ENCODE assay signal across 20 cellular contexts in genomic region chr7:84231157-84231556, GRCh38. TPM values are rescaled to one million over a fixed set of nuclear protein-coding genes. Genes with fewer than 3 reads are reported as not detected.
A peak's percentile ranks its signal among the peaks of the same experiment; 100 is the strongest.
DNase-seq lines count a peak whose midpoint lies in the region; ATAC-seq and TF ChIP-seq lines count a peak whose summit lies in the region.
"Had no signal": no experiment of that assay in that cellular context is flagged by ENCODE, and none has a peak within 500 bp of the region (broad histone marks: within the 10 kb centered on the region; RNA-seq: fewer than 3 reads in every experiment).

No MANE protein-coding gene starts in this region.

- no peaks in the 10 kb centered on the region for H3K27me3 ChIP-seq in HCT116 (ENCODE audit: insufficient read depth, low read length)
- H3K27me3 ChIP-seq: adrenal gland, BLaER1, Peyer's patch, thyroid gland had no signal

- no TSS peak for BruUV-seq in HCT116 (replicated peaks; lab: Mats Ljungman, UMichigan)

- no peaks in the 10 kb centered on the region for H3K36me3 ChIP-seq in HCT116 (ENCODE audit: control insufficient read depth in 1 of 2, insufficient read depth in 2 of 2, low read length in 2 of 2)
- H3K36me3 ChIP-seq: adrenal gland, BLaER1, Peyer's patch, thyroid gland had no signal

- intact Hi-C loops in HCT116 (cut with micrococcal nuclease) = no loop called here

- RAD21 ChIA-PET in HCT116 (lab: Charles Lee; ENCODE audit: low non-redundant PET in 1 of 2, low total read pairs in 2 of 2, uncharacterized antibody in 2 of 2, unreplicated experiment in 2 of 2) = no interaction called here

- no peak for TF ChIP-seq RAD21 in HCT116 (IDR thresholded peaks at IDR 0.05; ENCODE audit: low read depth)

- POLR2A ChIA-PET in HCT116 (lab: Charles Lee) = no interaction called here

- ATAC-seq in HCT116 (no peak), HG03095 (IDR thresholded peaks at IDR 0.05; ENCODE audit: unreplicated experiment) (no peak)
- ATAC-seq: activated CD8-positive, alpha-beta T cell treated with anti-CD3 and anti-CD28 coated beads for 36 hours; K562 had no signal

- peaks cover 0 to 15% of the 10 kb centered on the region in 2 experiments; a peak in 2 of 4 replicates for H3K4me1 ChIP-seq in HCT116 (ENCODE audit: control insufficient read depth in 1 of 2, insufficient read depth in 2 of 2, low read length in 2 of 2)
- H3K4me1 ChIP-seq: BLaER1, Peyer's patch, thyroid gland had no signal

- DNase-seq in HCT116 (ENCODE audit: low read depth, low spot score) = no peak
- DNase-seq in amniotic epithelial cell (ENCODE audit: low read depth) = peak; percentile 77
- peak; percentile 56 for DNase-seq in fibroblast of villous mesenchyme (ENCODE audit: low read depth)
- peak; percentile 14 for DNase-seq in stromal cell of bone marrow (ENCODE audit: low read depth)
- DNase-seq in nucleus accumbens (lab: John Stamatoyannopoulos, UW) = no peak
- DNase-seq in activated effector memory CD4-positive, alpha-beta T cell treated with Interleukin-2 at 50 U/mL for 16 hours = no peak
- DNase-seq: activated CD8-positive, alpha-beta T cell treated with anti-CD3 and anti-CD28 coated beads for 36 hours; adrenal gland; erythroblast; NCI-H1092; NCI-H2107; NCI-H774; Peyer's patch; small intestine; SW 1271; thyroid gland had no signal

- no peak overlapping the region for H3K9ac ChIP-seq in HCT116 (ENCODE audit: low read length)
- H3K9ac ChIP-seq: BLaER1 had no signal

- H3K4me3 ChIP-seq in HCT116 (replicated peaks in 1 of 2; ENCODE audit: low read depth in 1 of 2, low read length in 2 of 2) (no peak overlapping the region), fibroblast of villous mesenchyme (ENCODE audit: low read depth, low read length) (no peak overlapping the region)
- H3K4me3 ChIP-seq: adrenal gland, BLaER1, coronary artery, K562, Peyer's patch, thyroid gland had no signal

- H3K9me2 ChIP-seq in HCT116 (ENCODE audit: insufficient read depth) = no peaks in the 10 kb centered on the region

- no peak overlapping the region for H3K27ac ChIP-seq in HCT116 (ENCODE audit: low read depth, low read length)
- H3K27ac ChIP-seq: adrenal gland, BLaER1, coronary artery, Peyer's patch, thyroid gland had no signal

- no peaks in the 10 kb centered on the region for H3K9me3 ChIP-seq in HCT116 (ENCODE audit: control insufficient read depth in 1 of 2, insufficient read depth in 1 of 2, low read depth in 1 of 2, low read length in 2 of 2)
- H3K9me3 ChIP-seq: adrenal gland, BLaER1, Peyer's patch, thyroid gland had no signal

- no peak for TF ChIP-seq POLR2A in HCT116 (IDR thresholded peaks at IDR 0.05; ENCODE audit: borderline replicate concordance, extremely low read depth, insufficient read depth, insufficient read length)

- TF ChIP-seq CTCF in HCT116 (IDR thresholded peaks at IDR 0.05 in 2 of 3, conservative IDR thresholded peaks at IDR 0.05 in 1 of 3; ENCODE audit: borderline replicate concordance in 1 of 3, insufficient read depth in 1 of 3, low read depth in 2 of 3, low read length in 2 of 3) = no peak
- no peak for TF ChIP-seq CTCF in fibroblast of villous mesenchyme (IDR thresholded peaks at IDR 0.05; ENCODE audit: insufficient read depth, low read depth, low read length)

- no peaks in the 10 kb centered on the region for H3K79me2 ChIP-seq in HCT116 (ENCODE audit: insufficient read depth, low read length)

- peak overlapping the region; percentile 82 for H2AFZ ChIP-seq in HCT116 (ENCODE audit: low read depth, low read length, poor library complexity, severe bottlenecking)

- H3K4me2 ChIP-seq in HCT116 (ENCODE audit: low read length) = 0 out of 2 replicates have a peak overlapping the region, but pooled peaks have one; percentile 10
- H3K4me2 ChIP-seq: BLaER1 had no signal

- CTCF ChIA-PET in HCT116 (lab: Charles Lee) = no interaction called here

- H4K20me1 ChIP-seq in HCT116 (ENCODE audit: insufficient read depth) = no peaks in the 10 kb centered on the region
- H4K20me1 ChIP-seq: BLaER1 had no signal

TF ChIP-seq in HCT116, 20 proteins besides CTCF, POLR2A, EP300 and RAD21:
- no peak for TF ChIP-seq SRF (IDR thresholded peaks at IDR 0.05; ENCODE audit: low read depth)
- no peak for TF ChIP-seq SP1 (IDR thresholded peaks at IDR 0.05; ENCODE audit: low read depth)
- TF ChIP-seq POLR2AphosphoS5 (IDR thresholded peaks at IDR 0.05; ENCODE audit: low read depth, low read length) = no peak
- no peak for TF ChIP-seq EGR1 (IDR thresholded peaks at IDR 0.05; ENCODE audit: low read depth)
- no peak for TF ChIP-seq TCF7L2 (IDR thresholded peaks at IDR 0.05; ENCODE audit: borderline replicate concordance, extremely low read depth, insufficient read depth, insufficient read length)
- no peak for TF ChIP-seq YY1 (IDR thresholded peaks at IDR 0.05; ENCODE audit: extremely low read depth, insufficient replicate concordance, low read depth, low read length)
- no peak for TF ChIP-seq ELF1 (IDR thresholded peaks at IDR 0.05; ENCODE audit: borderline replicate concordance, low read depth)
- no peak for TF ChIP-seq FOSL1 (IDR thresholded peaks at IDR 0.05; ENCODE audit: low read depth)
- TF ChIP-seq, protein P1, sequence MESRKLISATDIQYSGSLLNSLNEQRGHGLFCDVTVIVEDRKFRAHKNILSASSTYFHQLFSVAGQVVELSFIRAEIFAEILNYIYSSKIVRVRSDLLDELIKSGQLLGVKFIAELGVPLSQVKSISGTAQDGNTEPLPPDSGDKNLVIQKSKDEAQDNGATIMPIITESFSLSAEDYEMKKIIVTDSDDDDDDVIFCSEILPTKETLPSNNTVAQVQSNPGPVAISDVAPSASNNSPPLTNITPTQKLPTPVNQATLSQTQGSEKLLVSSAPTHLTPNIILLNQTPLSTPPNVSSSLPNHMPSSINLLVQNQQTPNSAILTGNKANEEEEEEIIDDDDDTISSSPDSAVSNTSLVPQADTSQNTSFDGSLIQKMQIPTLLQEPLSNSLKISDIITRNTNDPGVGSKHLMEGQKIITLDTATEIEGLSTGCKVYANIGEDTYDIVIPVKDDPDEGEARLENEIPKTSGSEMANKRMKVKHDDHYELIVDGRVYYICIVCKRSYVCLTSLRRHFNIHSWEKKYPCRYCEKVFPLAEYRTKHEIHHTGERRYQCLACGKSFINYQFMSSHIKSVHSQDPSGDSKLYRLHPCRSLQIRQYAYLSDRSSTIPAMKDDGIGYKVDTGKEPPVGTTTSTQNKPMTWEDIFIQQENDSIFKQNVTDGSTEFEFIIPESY (IDR thresholded peaks at IDR 0.05; ENCODE audit: extremely low read depth, insufficient replicate concordance, low read length) = no peak
- no peak for TF ChIP-seq JUND (IDR thresholded peaks at IDR 0.05)
- TF ChIP-seq ZFX (IDR thresholded peaks at IDR 0.05) = no peak
- TF ChIP-seq, protein P2, sequence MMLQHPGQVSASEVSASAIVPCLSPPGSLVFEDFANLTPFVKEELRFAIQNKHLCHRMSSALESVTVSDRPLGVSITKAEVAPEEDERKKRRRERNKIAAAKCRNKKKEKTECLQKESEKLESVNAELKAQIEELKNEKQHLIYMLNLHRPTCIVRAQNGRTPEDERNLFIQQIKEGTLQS (IDR thresholded peaks at IDR 0.05) = no peak
- no peak for TF ChIP-seq CEBPB (IDR thresholded peaks at IDR 0.05; ENCODE audit: low read depth)
- no peak for TF ChIP-seq SIN3A (IDR thresholded peaks at IDR 0.05; ENCODE audit: low read depth)
- TF ChIP-seq, protein P3, sequence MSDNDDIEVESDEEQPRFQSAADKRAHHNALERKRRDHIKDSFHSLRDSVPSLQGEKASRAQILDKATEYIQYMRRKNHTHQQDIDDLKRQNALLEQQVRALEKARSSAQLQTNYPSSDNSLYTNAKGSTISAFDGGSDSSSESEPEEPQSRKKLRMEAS (IDR thresholded peaks at IDR 0.05) = no peak
- no peak for TF ChIP-seq ZNF274 (IDR thresholded peaks at IDR 0.05; ENCODE audit: low read depth, low read length)
- no peak for TF ChIP-seq CBX3 (IDR thresholded peaks at IDR 0.05; ENCODE audit: low read depth)
- no peak for TF ChIP-seq EZH2phosphoT487 (IDR thresholded peaks at IDR 0.05; ENCODE audit: borderline replicate concordance)
- TF ChIP-seq, protein P4, sequence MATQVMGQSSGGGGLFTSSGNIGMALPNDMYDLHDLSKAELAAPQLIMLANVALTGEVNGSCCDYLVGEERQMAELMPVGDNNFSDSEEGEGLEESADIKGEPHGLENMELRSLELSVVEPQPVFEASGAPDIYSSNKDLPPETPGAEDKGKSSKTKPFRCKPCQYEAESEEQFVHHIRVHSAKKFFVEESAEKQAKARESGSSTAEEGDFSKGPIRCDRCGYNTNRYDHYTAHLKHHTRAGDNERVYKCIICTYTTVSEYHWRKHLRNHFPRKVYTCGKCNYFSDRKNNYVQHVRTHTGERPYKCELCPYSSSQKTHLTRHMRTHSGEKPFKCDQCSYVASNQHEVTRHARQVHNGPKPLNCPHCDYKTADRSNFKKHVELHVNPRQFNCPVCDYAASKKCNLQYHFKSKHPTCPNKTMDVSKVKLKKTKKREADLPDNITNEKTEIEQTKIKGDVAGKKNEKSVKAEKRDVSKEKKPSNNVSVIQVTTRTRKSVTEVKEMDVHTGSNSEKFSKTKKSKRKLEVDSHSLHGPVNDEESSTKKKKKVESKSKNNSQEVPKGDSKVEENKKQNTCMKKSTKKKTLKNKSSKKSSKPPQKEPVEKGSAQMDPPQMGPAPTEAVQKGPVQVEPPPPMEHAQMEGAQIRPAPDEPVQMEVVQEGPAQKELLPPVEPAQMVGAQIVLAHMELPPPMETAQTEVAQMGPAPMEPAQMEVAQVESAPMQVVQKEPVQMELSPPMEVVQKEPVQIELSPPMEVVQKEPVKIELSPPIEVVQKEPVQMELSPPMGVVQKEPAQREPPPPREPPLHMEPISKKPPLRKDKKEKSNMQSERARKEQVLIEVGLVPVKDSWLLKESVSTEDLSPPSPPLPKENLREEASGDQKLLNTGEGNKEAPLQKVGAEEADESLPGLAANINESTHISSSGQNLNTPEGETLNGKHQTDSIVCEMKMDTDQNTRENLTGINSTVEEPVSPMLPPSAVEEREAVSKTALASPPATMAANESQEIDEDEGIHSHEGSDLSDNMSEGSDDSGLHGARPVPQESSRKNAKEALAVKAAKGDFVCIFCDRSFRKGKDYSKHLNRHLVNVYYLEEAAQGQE (IDR thresholded peaks at IDR 0.05; ENCODE audit: low read depth) = no peak
TF ChIP-seq in HCT116: peak in this region for 0.

RNA-seq across cellular contexts. Expression of gene SEMA3A, which starts 36.6 kb away (rescaled TPM):
- total RNA-seq in HCT116 (2021; ENCODE audit: unreplicated experiment) (14.2 TPM), fibroblast of villous mesenchyme (37.4 and 47.1 TPM in 2 replicates)
- polyA plus RNA-seq in HCT116 (2012) = 3.7 TPM in 2 replicates

Comparison
In these comparisons a context has a peak if more than half of its experiments do, and no peak if none do; other contexts are left out.
1. DNase-seq: peak in amniotic epithelial cell (single experiment), fibroblast of villous mesenchyme (single experiment) and stromal cell of bone marrow (single experiment); none in HCT116 (single experiment), nucleus accumbens (0 of 56) and activated effector memory CD4-positive, alpha-beta T cell treated with Interleukin-2 at 50 U/mL for 16 hours (single experiment).